Comparison of ENCODE assay signal across 8 cellular contexts in the genomic region with DNA sequence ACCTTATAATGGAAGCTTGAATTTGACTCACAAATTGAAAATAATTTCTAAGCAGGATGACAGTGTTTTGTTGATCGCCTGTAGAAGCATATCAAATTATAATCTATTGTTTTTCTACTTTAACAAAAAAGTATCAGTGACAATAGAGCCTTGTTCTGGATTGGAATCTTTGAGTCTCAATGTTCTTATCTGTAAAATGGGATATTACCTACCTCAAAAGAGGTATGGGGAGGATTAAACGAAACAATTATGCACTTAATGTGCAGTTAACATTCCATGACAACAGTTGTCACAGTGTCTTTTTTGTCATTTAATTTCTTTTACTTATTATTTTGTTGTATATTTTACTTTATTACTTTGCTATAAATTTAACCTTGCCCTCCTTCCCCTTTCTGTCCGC. TPM values are rescaled to one million over a fixed set of nuclear protein-coding genes. Genes with fewer than 3 reads are reported as not detected.
DNase-seq lines count a peak whose midpoint lies in the region; ATAC-seq, FAIRE-seq and TF ChIP-seq lines count a peak whose summit lies in the region.

No MANE protein-coding gene starts in this region.

- no peak for FAIRE-seq in astrocyte (lab: Jason Lieb, UNC)

- peak overlapping the region; percentile 95 for H3K4me3 ChIP-seq in astrocyte (ENCODE audit: insufficient read depth, low read depth, low read length)
- peak overlapping the region; percentile 90 for H3K4me3 ChIP-seq in lower lobe of right lung

- CTCF ChIA-PET in activated naive CD4-positive, alpha-beta T cell treated with anti-CD3 and anti-CD28 coated beads for 36 hours (lab: Charles Lee), result interaction anchor here (0.6 to 1.5 kb wide), 2 partner anchors 12 to 284 kb away, joined by 3 to 4 read pairs; no protein-coding TSS in a partner anchor

- H3K27ac Mint-ChIP-seq in activated naive CD4-positive, alpha-beta T cell treated with anti-CD3 and anti-CD28 coated beads for 36 hours, result no peak overlapping the region
- H3K27ac Mint-ChIP-seq in astrocyte (ENCODE audit: unreplicated experiment) (peak overlapping the region; percentile 70), type B pancreatic cell (peak overlapping the region; percentile 90)

- H3K36me3 Mint-ChIP-seq in activated naive CD4-positive, alpha-beta T cell treated with anti-CD3 and anti-CD28 coated beads for 36 hours (ENCODE audit: low read depth), result peaks cover 23% of the 10 kb centered on the region
- H3K36me3 Mint-ChIP-seq in astrocyte (ENCODE audit: low read depth, unreplicated experiment), result peaks cover 2% of the 10 kb centered on the region
- no peaks in the 10 kb centered on the region for H3K36me3 Mint-ChIP-seq in type B pancreatic cell

- TF ChIP-seq CTCF in astrocyte (IDR thresholded peaks at IDR 0.05; ENCODE audit: insufficient read depth, low read depth, low read length), result no peak
- no peak for TF ChIP-seq CTCF in lower lobe of right lung (IDR thresholded peaks at IDR 0.05)
- TF ChIP-seq CTCF in type B pancreatic cell (conservative IDR thresholded peaks at IDR 0.05), result no peak

- H3K79me2 ChIP-seq in astrocyte (ENCODE audit: insufficient read depth, low read length), result peaks cover 59% of the 10 kb centered on the region

- peak overlapping the region; percentile 94 for H3K9ac ChIP-seq in astrocyte (ENCODE audit: low read length)

- H3K4me2 ChIP-seq in astrocyte (ENCODE audit: low read length), result peak overlapping the region; percentile 93

- DNase-seq in activated naive CD4-positive, alpha-beta T cell treated with anti-CD3 and anti-CD28 coated beads for 36 hours, result no peak
- DNase-seq in activated naive CD4-positive, alpha-beta T cell treated with Interleukin-2 at 50 U/mL for 16 hours, result no peak
- DNase-seq in astrocyte (ENCODE audit: low read depth), result no peak
- no peak for DNase-seq in lower lobe of right lung
- no peak for DNase-seq in type B pancreatic cell (ENCODE audit: extremely low spot score, unreplicated experiment)
- no peak for DNase-seq in HT-29 (ENCODE audit: low spot score)

- peak overlapping the region; percentile 89 for H3K4me3 Mint-ChIP-seq in activated naive CD4-positive, alpha-beta T cell treated with anti-CD3 and anti-CD28 coated beads for 36 hours
- H3K4me3 Mint-ChIP-seq in astrocyte (ENCODE audit: unreplicated experiment), result peak overlapping the region; percentile 96
- peak overlapping the region; percentile 95 for H3K4me3 Mint-ChIP-seq in type B pancreatic cell

- H4K20me1 ChIP-seq in astrocyte (ENCODE audit: insufficient read depth, low read length), result peaks cover 21% of the 10 kb centered on the region

- H3K27ac ChIP-seq in astrocyte (ENCODE audit: low read depth, low read length) (peak overlapping the region; percentile 87), lower lobe of right lung (no peak overlapping the region)

- no peaks in the 10 kb centered on the region for H3K27me3 Mint-ChIP-seq in activated naive CD4-positive, alpha-beta T cell treated with anti-CD3 and anti-CD28 coated beads for 36 hours (ENCODE audit: low read depth)
- H3K27me3 Mint-ChIP-seq in astrocyte (ENCODE audit: low read depth, unreplicated experiment), result no peaks in the 10 kb centered on the region
- H3K27me3 Mint-ChIP-seq in type B pancreatic cell, result peaks cover 3% of the 10 kb centered on the region

- intact Hi-C loops in activated naive CD4-positive, alpha-beta T cell treated with anti-CD3 and anti-CD28 coated beads for 36 hours (cut with micrococcal nuclease), result loop anchor here (10.0 kb wide), 6 partner anchors 424 to 746 kb away; a partner anchor contains a TSS
- intact Hi-C loops in lower lobe of right lung (cut with DNase I), result no loop called here

- no peaks in the 10 kb centered on the region for H3K9me3 Mint-ChIP-seq in activated naive CD4-positive, alpha-beta T cell treated with anti-CD3 and anti-CD28 coated beads for 36 hours
- H3K9me3 Mint-ChIP-seq in astrocyte (ENCODE audit: unreplicated experiment) (no peaks in the 10 kb centered on the region), type B pancreatic cell (no peaks in the 10 kb centered on the region)

- H3K36me3 ChIP-seq in astrocyte (ENCODE audit: insufficient read depth, low read length) (peaks cover 35% of the 10 kb centered on the region), lower lobe of right lung (peaks cover 44% of the 10 kb centered on the region)

- no peak for ATAC-seq in lower lobe of right lung
- no peak for ATAC-seq in GM21737 (IDR thresholded peaks at IDR 0.05; ENCODE audit: unreplicated experiment)
- no peak for ATAC-seq in HG02678 (IDR thresholded peaks at IDR 0.05; ENCODE audit: unreplicated experiment)

- peaks cover 45% of the 10 kb centered on the region for H3K4me1 Mint-ChIP-seq in activated naive CD4-positive, alpha-beta T cell treated with anti-CD3 and anti-CD28 coated beads for 36 hours (ENCODE audit: low read depth)
- H3K4me1 Mint-ChIP-seq in astrocyte (ENCODE audit: low read depth, unreplicated experiment) (peaks cover 5% of the 10 kb centered on the region), type B pancreatic cell (ENCODE audit: unreplicated experiment) (peaks cover 13% of the 10 kb centered on the region)

- no peaks in the 10 kb centered on the region for H3K27me3 ChIP-seq in astrocyte (ENCODE audit: insufficient read depth, low read length)
- no peaks in the 10 kb centered on the region for H3K27me3 ChIP-seq in lower lobe of right lung (ENCODE audit: low read depth)

- H3K9me3 ChIP-seq in astrocyte (ENCODE audit: insufficient read depth, low read depth, low read length) (no peaks in the 10 kb centered on the region), lower lobe of right lung (no peaks in the 10 kb centered on the region)

- H3K4me1 ChIP-seq in astrocyte (ENCODE audit: insufficient read depth, low read length) (peaks cover 14% of the 10 kb centered on the region), lower lobe of right lung (peaks cover 28% of the 10 kb centered on the region)

- H2AFZ ChIP-seq in astrocyte (ENCODE audit: low read depth, low read length), result no peak overlapping the region

RNA-seq across cellular contexts. Expression of a gene that starts 1.1 kb away (rescaled TPM):
- total RNA-seq in activated naive CD4-positive, alpha-beta T cell treated with anti-CD3 and anti-CD28 coated beads for 36 hours, result 100 to 1,000 TPM; 255 to 275 TPM
- total RNA-seq in astrocyte (213 and 224 TPM in 2 replicates), lower lobe of right lung (124 TPM), type B pancreatic cell (ENCODE audit: low replicate concordance) (185 and 206 TPM in 2 replicates)
- total RNA-seq in HT-29 (2014; rRNA removed; shearing (Covaris generic)), result 72.9 and 112 TPM in 2 replicates
